In the genomic region with DNA sequence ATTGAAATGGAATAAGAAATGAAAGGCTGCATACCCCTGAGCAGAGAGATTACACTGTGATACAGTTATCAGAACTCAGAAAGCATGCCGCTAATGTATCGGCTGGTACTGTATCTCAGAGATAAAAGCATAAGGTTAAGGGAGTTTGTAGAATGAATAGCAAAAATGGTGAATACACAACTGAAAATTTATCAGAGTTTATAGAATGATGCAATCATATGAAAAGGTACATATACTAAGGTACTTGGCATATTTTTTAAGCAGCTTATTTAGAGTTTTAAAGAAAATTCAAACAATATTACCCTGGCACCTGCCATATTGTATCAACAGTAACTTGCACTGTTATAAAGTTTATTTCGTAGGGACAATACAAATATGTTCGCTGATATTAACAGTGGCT, we compare ENCODE assay signal across 28 cellular contexts.
"Had no signal": no experiment of that assay in that cellular context is flagged by ENCODE, and none has a peak within 500 bp of the region (broad histone marks: within the 10 kb centered on the region; RNA-seq: fewer than 3 reads in every experiment).

No MANE protein-coding gene starts in this region.

- H3K27ac ChIP-seq: brain microvascular endothelial cell, coronary artery, esophagus muscularis mucosa, foreskin keratinocyte, gastrocnemius medialis, WERI-Rb-1 had no signal

- H3K36me3 ChIP-seq: brain microvascular endothelial cell, esophagus muscularis mucosa, gastrocnemius medialis, WERI-Rb-1 had no signal

- H3K4me3 ChIP-seq: coronary artery, dorsolateral prefrontal cortex, esophagus muscularis mucosa, gastrocnemius medialis had no signal

- H3K4me1 ChIP-seq: esophagus muscularis mucosa, foreskin keratinocyte, gastrocnemius medialis had no signal

- DNase-seq: activated B cell treated with CpG ODN at 0.5 μM for 24 hours; activated CD4-positive, alpha-beta T cell treated with anti-CD3 and anti-CD28 coated beads for 48 hours; activated CD4-positive, alpha-beta T cell treated with anti-CD3 and anti-CD28 coated beads, Interleukin-2, amount 50 U/mL, for 1 hour; activated CD4-positive, alpha-beta T cell treated with anti-CD3 and anti-CD28 coated beads, Interleukin-2, amount 50 U/mL, for 48 hours; activated CD8-positive, alpha-beta memory T cell treated with anti-CD3 and anti-CD28 coated beads for 24 hours; activated CD8-positive, alpha-beta T cell treated with anti-CD3 and anti-CD28 coated beads for 36 hours; activated effector memory CD4-positive, alpha-beta T cell treated with Interleukin-2 at 50 U/mL for 16 hours; activated gamma-delta T cell treated with Interleukin-2 at 50 U/mL for 16 hours; activated naive CD4-positive, alpha-beta T cell treated with anti-CD3 and anti-CD28 coated beads, Interleukin-2, amount 50 U/mL, for 16 hours; activated naive CD4-positive, alpha-beta T cell treated with Interleukin-2 at 50 U/mL for 16 hours; activated T-cell treated with anti-CD3 and anti-CD28 coated beads, Interleukin-2, amount 50 U/mL, for 4 hours; amniotic stem cell; brain microvascular endothelial cell; dorsolateral prefrontal cortex; effector memory CD4-positive, alpha-beta T cell; endodermal cell; foreskin keratinocyte; gastrocnemius medialis; T-helper 1 cell; T-helper 17 cell; T1000; WERI-Rb-1 had no signal

- FAIRE-seq: astrocyte, bronchial epithelial cell had no signal

- H3K9me3 ChIP-seq: esophagus muscularis mucosa, gastrocnemius medialis had no signal

- ATAC-seq: activated CD4-positive, CD25-positive, alpha-beta regulatory T cell treated with anti-CD3 and anti-CD28 coated beads, Interleukin-2, amount 50 U/mL, for 24 hours; activated CD8-positive, alpha-beta T cell treated with anti-CD3 and anti-CD28 coated beads for 36 hours; activated T-cell treated with anti-CD3 and anti-CD28 coated beads, Interleukin-2, amount 50 U/mL, for 4 hours; activated T-helper 17 cell treated with anti-CD3 and anti-CD28 coated beads, Interleukin-2, amount 50 U/mL, for 72 hours; foreskin keratinocyte; gastrocnemius medialis; T-helper 17 cell had no signal

- H3K27me3 ChIP-seq: brain microvascular endothelial cell, dorsolateral prefrontal cortex, esophagus muscularis mucosa, foreskin keratinocyte, gastrocnemius medialis had no signal
